ENCODE assay signal across 31 cellular contexts in genomic region chr2:150742094-150742493, GRCh38.
"Had no signal": no experiment of that assay in that cellular context is flagged by ENCODE, and none has a peak within 500 bp of the region (broad histone marks: within the 10 kb centered on the region; RNA-seq: fewer than 3 reads in every experiment).

No MANE protein-coding gene starts in this region.

- ATAC-seq: activated CD4-positive, CD25-positive, alpha-beta regulatory T cell treated with anti-CD3 and anti-CD28 coated beads, Interleukin-2, amount 50 U/mL, for 24 hours; activated CD8-positive, alpha-beta T cell treated with anti-CD3 and anti-CD28 coated beads for 36 hours; activated T-cell treated with anti-CD3 and anti-CD28 coated beads, Interleukin-2, amount 50 U/mL, for 4 hours; activated T-helper 17 cell treated with anti-CD3 and anti-CD28 coated beads, Interleukin-2, amount 50 U/mL, for 72 hours; gastrocnemius medialis; left cardiac atrium; left ventricle myocardium superior; sciatic nerve; stimulated activated naive CD8-positive, alpha-beta T cell treated with anti-CD3 and anti-CD28 coated beads, Interleukin-15, Interleukin-2, amounts not matched to agents 100 U/mL and 50 U/mL, for 24 hours had no signal

- H3K9me3 Mint-ChIP-seq: activated CD4-positive, alpha-beta T cell treated with anti-CD3 and anti-CD28 coated beads, Interleukin-2, amount 10 ng/mL, durations not matched to agents 7 days and 5 days; activated CD8-positive, alpha-beta T cell treated with anti-CD3 and anti-CD28 coated beads for 36 hours; activated naive CD4-positive, alpha-beta T cell treated with anti-CD3 and anti-CD28 coated beads, Interleukin-2, amount 50 U/mL, for 24 hours; activated T-cell treated with anti-CD3 and anti-CD28 coated beads, Interleukin-2, amount 50 U/mL, for 4 hours; activated T-helper 17 cell treated with anti-CD3 and anti-CD28 coated beads, Interleukin-2, amount 50 U/mL, for 72 hours; dendritic cell treated with granulocyte-macrophage colony-stimulating factor and Interleukin-4, amounts not matched to agents 40 ng/mL and 50 ng/mL, for 4 days; endodermal cell; nephron progenitor cell had no signal

- H3K79me2 ChIP-seq: hepatocyte had no signal

- H2AFZ ChIP-seq: hepatocyte had no signal

- DNase-seq: activated CD4-positive, alpha-beta T cell treated with anti-CD3 and anti-CD28 coated beads, Interleukin-2, amount 10 ng/mL, durations not matched to agents 7 days and 5 days; activated CD8-positive, alpha-beta T cell treated with anti-CD3 and anti-CD28 coated beads for 36 hours; activated T-cell treated with anti-CD3 and anti-CD28 coated beads, Interleukin-2, amount 50 U/mL, for 4 hours; endodermal cell; esophagus squamous epithelium; gastrocnemius medialis; glutamatergic neuron; left cardiac atrium; left ventricle myocardium superior; nephron progenitor cell; ovary; stimulated activated CD4-positive, alpha-beta T cell treated with anti-CD3 and anti-CD28 coated beads, Interleukin-12 subunit alpha, Interleukin-12 subunit beta, amount 100 ng/mL, for 4 hours; stimulated activated CD4-positive, alpha-beta T cell treated with anti-CD3 and anti-CD28 coated beads, Interleukin-4, amount 100 ng/mL, for 1 hour; stimulated activated naive CD8-positive, alpha-beta T cell treated with anti-CD3 and anti-CD28 coated beads, Interleukin-15, Interleukin-2, amounts not matched to agents 100 U/mL and 50 U/mL, for 24 hours; T1000; trophoblast cell; WERI-Rb-1 had no signal

- H3K27me3 Mint-ChIP-seq: activated CD4-positive, alpha-beta T cell treated with anti-CD3 and anti-CD28 coated beads, Interleukin-2, amount 10 ng/mL, durations not matched to agents 7 days and 5 days; activated CD8-positive, alpha-beta T cell treated with anti-CD3 and anti-CD28 coated beads for 36 hours; activated naive CD4-positive, alpha-beta T cell treated with anti-CD3 and anti-CD28 coated beads, Interleukin-2, amount 50 U/mL, for 24 hours; activated T-helper 17 cell treated with anti-CD3 and anti-CD28 coated beads, Interleukin-2, amount 50 U/mL, for 72 hours; central memory CD8-positive, alpha-beta T cell; dendritic cell treated with granulocyte-macrophage colony-stimulating factor and Interleukin-4, amounts not matched to agents 40 ng/mL and 50 ng/mL, for 4 days; progenitor cell of endocrine pancreas had no signal

- H3K4me2 ChIP-seq: hepatocyte had no signal

- H3K9me3 ChIP-seq: esophagus squamous epithelium, gastrocnemius medialis, neutrophil, ovary, thoracic aorta had no signal

- H3K4me3 ChIP-seq: esophagus squamous epithelium, gastrocnemius medialis, hepatocyte, ovary, skin epidermis, thoracic aorta had no signal

- H3K27ac ChIP-seq: esophagus squamous epithelium, gastrocnemius medialis, hepatocyte, neutrophil, ovary, skin epidermis, thoracic aorta, WERI-Rb-1 had no signal

- H3K4me1 Mint-ChIP-seq: activated CD4-positive, alpha-beta T cell treated with anti-CD3 and anti-CD28 coated beads, Interleukin-2, amount 10 ng/mL, durations not matched to agents 7 days and 5 days; activated naive CD4-positive, alpha-beta T cell treated with anti-CD3 and anti-CD28 coated beads, Interleukin-2, amount 50 U/mL, for 24 hours; activated T-helper 17 cell treated with anti-CD3 and anti-CD28 coated beads, Interleukin-2, amount 50 U/mL, for 72 hours; central memory CD8-positive, alpha-beta T cell; endodermal cell; nephron progenitor cell had no signal

- FAIRE-seq: bronchial epithelial cell, keratinocyte, urothelium cell line had no signal

- H3K4me3 Mint-ChIP-seq: activated CD4-positive, alpha-beta T cell treated with anti-CD3 and anti-CD28 coated beads, Interleukin-2, amount 10 ng/mL, durations not matched to agents 7 days and 5 days; activated CD8-positive, alpha-beta T cell treated with anti-CD3 and anti-CD28 coated beads for 36 hours; activated naive CD4-positive, alpha-beta T cell treated with anti-CD3 and anti-CD28 coated beads, Interleukin-2, amount 50 U/mL, for 24 hours; activated T-cell treated with anti-CD3 and anti-CD28 coated beads, Interleukin-2, amount 50 U/mL, for 4 hours; activated T-helper 17 cell treated with anti-CD3 and anti-CD28 coated beads, Interleukin-2, amount 50 U/mL, for 72 hours; central memory CD8-positive, alpha-beta T cell; dendritic cell treated with granulocyte-macrophage colony-stimulating factor and Interleukin-4, amounts not matched to agents 40 ng/mL and 50 ng/mL, for 4 days; endodermal cell; nephron progenitor cell had no signal

- H3K27ac Mint-ChIP-seq: activated CD4-positive, alpha-beta T cell treated with anti-CD3 and anti-CD28 coated beads, Interleukin-2, amount 10 ng/mL, durations not matched to agents 7 days and 5 days; activated CD8-positive, alpha-beta T cell treated with anti-CD3 and anti-CD28 coated beads for 36 hours; activated naive CD4-positive, alpha-beta T cell treated with anti-CD3 and anti-CD28 coated beads, Interleukin-2, amount 50 U/mL, for 24 hours; activated T-helper 17 cell treated with anti-CD3 and anti-CD28 coated beads, Interleukin-2, amount 50 U/mL, for 72 hours; dendritic cell treated with granulocyte-macrophage colony-stimulating factor and Interleukin-4, amounts not matched to agents 40 ng/mL and 50 ng/mL, for 4 days; endodermal cell; nephron progenitor cell; progenitor cell of endocrine pancreas had no signal

- H3K4me1 ChIP-seq: esophagus squamous epithelium, gastrocnemius medialis had no signal

- H3K27me3 ChIP-seq: esophagus squamous epithelium, gastrocnemius medialis, hepatocyte, neutrophil, ovary had no signal

- H3K36me3 ChIP-seq: esophagus squamous epithelium, gastrocnemius medialis, neutrophil, ovary, thoracic aorta, WERI-Rb-1 had no signal
